14 cellular contexts compared by ENCODE assay signal in the genomic region with DNA sequence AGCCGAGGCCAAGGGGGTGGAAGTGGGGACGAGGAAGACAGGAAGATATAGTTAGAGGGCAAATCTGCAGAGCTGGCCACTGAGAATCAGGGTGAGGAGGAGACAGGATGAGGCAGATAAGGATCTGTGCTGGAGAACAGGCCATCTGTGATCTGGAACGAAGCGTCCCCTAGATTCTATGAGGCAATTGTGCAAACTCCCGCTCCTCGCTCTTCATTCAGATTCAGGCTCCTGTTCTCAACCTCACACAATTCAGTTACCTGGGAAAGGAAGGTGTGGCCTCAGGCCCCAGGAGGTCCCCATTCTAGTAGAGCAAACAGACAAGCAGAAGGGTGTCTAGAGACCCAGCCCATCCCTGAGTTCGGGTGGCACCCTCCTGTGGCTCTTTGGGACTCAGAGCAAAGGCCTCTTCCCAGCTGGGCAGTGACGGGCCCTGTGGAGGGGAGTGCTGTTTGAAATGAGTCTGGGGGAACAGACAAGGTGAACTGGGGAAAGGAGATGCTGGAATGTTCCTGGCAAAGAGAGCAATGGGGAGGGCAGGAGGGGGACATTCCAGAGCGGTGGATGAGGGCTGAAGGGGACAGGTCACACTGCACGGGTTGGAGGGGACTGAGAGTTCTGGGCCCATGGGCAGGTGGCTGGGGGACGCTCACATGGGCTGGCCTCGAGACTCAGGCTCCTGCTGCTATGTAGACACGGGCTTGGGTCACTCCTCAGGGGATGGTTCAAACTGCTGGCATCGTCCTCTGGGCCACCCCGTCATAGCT. TPM values are rescaled to one million over a fixed set of nuclear protein-coding genes. Genes with fewer than 3 reads are reported as not detected.
DNase-seq lines count a peak whose midpoint lies in the region; ATAC-seq and TF ChIP-seq lines count a peak whose summit lies in the region.
"Had no signal": no experiment of that assay in that cellular context is flagged by ENCODE, and none has a peak within 500 bp of the region (broad histone marks: within the 10 kb centered on the region; RNA-seq: fewer than 3 reads in every experiment).

No MANE protein-coding gene starts in this region.

- no peaks in the 10 kb centered on the region for H4K20me1 ChIP-seq in GM23338 (replicated peaks; ENCODE audit: insufficient read depth)

- H3K4me3 ChIP-seq in GM23338 (no peak overlapping the region), thyroid gland (replicated peaks in 1 of 3) (no peak overlapping the region)
- H3K4me3 ChIP-seq: A549 had no signal

- intact Hi-C loops in thyroid gland (cut with DNase I), result no loop called here

- no peak overlapping the region for H2AFZ ChIP-seq in GM23338

- H3K27ac Mint-ChIP-seq in GM23338, result no peak overlapping the region
- H3K27ac Mint-ChIP-seq in nephron progenitor cell, result peak overlapping the region; percentile 24
- no peak overlapping the region for H3K27ac Mint-ChIP-seq in activated CD8-positive, alpha-beta memory T cell treated with anti-CD3 and anti-CD28 coated beads, Interleukin-2, amount 10 ng/mL, durations not matched to agents 7 days and 5 days
- H3K27ac Mint-ChIP-seq: CD8-positive, alpha-beta memory T cell; HFFc6; IgD-negative memory B cell had no signal

- peak overlapping the region; percentile 2; the same call in 1 of the 2 replicates for H3K27ac ChIP-seq in C4-2B
- H3K27ac ChIP-seq in GM23338 (ENCODE audit: low read depth), result no peak overlapping the region
- peak overlapping the region in 2 of 3 donors; percentile 27 to 47 for H3K27ac ChIP-seq in thyroid gland
- H3K27ac ChIP-seq: A549 had no signal

- 72 to 78% methylated on average over 10 to 15 of the region's 15 CpGs for WGBS in thyroid gland, 2 donors

- DNase-seq in GM23338 (ENCODE audit: low spot score) (no peak), nephron progenitor cell (no peak), thyroid gland (peak; percentile 57 to 70)
- no peak for DNase-seq in activated CD8-positive, alpha-beta memory T cell treated with anti-CD3 and anti-CD28 coated beads, Interleukin-2, amount 10 ng/mL, durations not matched to agents 7 days and 5 days
- DNase-seq: Caco-2; CD8-positive, alpha-beta memory T cell; DND-41; GDM1; HCEC 1CT; HFFc6 had no signal

- H3K9me2 ChIP-seq in GM23338 (ENCODE audit: insufficient read depth), result no peaks in the 10 kb centered on the region

- H3K4me2 ChIP-seq in GM23338, result no peak overlapping the region
- H3K4me2 ChIP-seq: A549 had no signal

- H3K9me3 Mint-ChIP-seq in GM23338 (peaks cover 14% of the 10 kb centered on the region), nephron progenitor cell (peaks cover 16% of the 10 kb centered on the region)
- no peaks in the 10 kb centered on the region for H3K9me3 Mint-ChIP-seq in activated CD8-positive, alpha-beta memory T cell treated with anti-CD3 and anti-CD28 coated beads, Interleukin-2, amount 10 ng/mL, durations not matched to agents 7 days and 5 days (ENCODE audit: low read depth)

- peak; percentile 38 for ATAC-seq in GM23338
- ATAC-seq in GM19035 (IDR thresholded peaks at IDR 0.05; ENCODE audit: unreplicated experiment), result no peak
- no peak for ATAC-seq in activated CD8-positive, alpha-beta memory T cell treated with anti-CD3 and anti-CD28 coated beads, Interleukin-2, amount 10 ng/mL, durations not matched to agents 7 days and 5 days
- ATAC-seq: A549 had no signal

- CTCF ChIA-PET in activated CD8-positive, alpha-beta memory T cell treated with anti-CD3 and anti-CD28 coated beads, Interleukin-2, amount 10 ng/mL, durations not matched to agents 7 days and 5 days (lab: Charles Lee), result no interaction called here

- H3K36me3 Mint-ChIP-seq in GM23338 (ENCODE audit: low read depth) (peaks cover 4% of the 10 kb centered on the region; the same call in 1 of the 3 replicates), nephron progenitor cell (ENCODE audit: low read depth) (peaks cover 10% of the 10 kb centered on the region)
- no peaks in the 10 kb centered on the region for H3K36me3 Mint-ChIP-seq in activated CD8-positive, alpha-beta memory T cell treated with anti-CD3 and anti-CD28 coated beads, Interleukin-2, amount 10 ng/mL, durations not matched to agents 7 days and 5 days
- H3K36me3 Mint-ChIP-seq: CD8-positive, alpha-beta memory T cell; IgD-negative memory B cell had no signal

- peaks cover 5% of the 10 kb centered on the region; the same call in 1 of the 3 replicates for H3K4me1 Mint-ChIP-seq in GM23338
- peaks cover 26% of the 10 kb centered on the region for H3K4me1 Mint-ChIP-seq in nephron progenitor cell
- no peaks in the 10 kb centered on the region for H3K4me1 Mint-ChIP-seq in activated CD8-positive, alpha-beta memory T cell treated with anti-CD3 and anti-CD28 coated beads, Interleukin-2, amount 10 ng/mL, durations not matched to agents 7 days and 5 days
- H3K4me1 Mint-ChIP-seq: CD8-positive, alpha-beta memory T cell; IgD-negative memory B cell had no signal

- no peaks in the 10 kb centered on the region for H3K27me3 ChIP-seq in GM23338 (ENCODE audit: insufficient read depth)
- H3K27me3 ChIP-seq in thyroid gland, result no peaks in the 10 kb centered on the region

- H3K4me3 Mint-ChIP-seq in GM23338 (no peak overlapping the region), nephron progenitor cell (no peak overlapping the region)
- H3K4me3 Mint-ChIP-seq in activated CD8-positive, alpha-beta memory T cell treated with anti-CD3 and anti-CD28 coated beads, Interleukin-2, amount 10 ng/mL, durations not matched to agents 7 days and 5 days, result no peak overlapping the region
- H3K4me3 Mint-ChIP-seq: HFFc6, IgD-negative memory B cell had no signal

- TF ChIP-seq CTCF in C4-2B (conservative IDR thresholded peaks at IDR 0.05), result no peak
- no peak for TF ChIP-seq CTCF in GM23338 (conservative IDR thresholded peaks at IDR 0.05; ENCODE audit: low read depth in 2 of 2)
- no peak for TF ChIP-seq CTCF in nephron progenitor cell (IDR thresholded peaks at IDR 0.05)
- no peak for TF ChIP-seq CTCF in thyroid gland (IDR thresholded peaks at IDR 0.05)

- H3K4me1 ChIP-seq in GM23338 (ENCODE audit: insufficient read depth) (no peaks in the 10 kb centered on the region), thyroid gland (peaks cover 12 to 19% of the 10 kb centered on the region in 2 donors)
- H3K4me1 ChIP-seq: A549, Caco-2 had no signal

- peak in 1 of 2 donors; percentile 6 for TF ChIP-seq POLR2A in thyroid gland (IDR thresholded peaks at IDR 0.05)

- 0 out of 2 replicates have a peak, but pooled peaks cover 3% of the 10 kb centered on the region for H3K36me3 ChIP-seq in GM23338 (ENCODE audit: insufficient read depth)
- H3K36me3 ChIP-seq in thyroid gland, result no peaks in the 10 kb centered on the region

- no peaks in the 10 kb centered on the region for H3K9me3 ChIP-seq in thyroid gland
- H3K9me3 ChIP-seq: Caco-2 had no signal

- H3K27me3 Mint-ChIP-seq in GM23338 (ENCODE audit: insufficient read depth, low read depth, poor library complexity), result peaks cover 9% of the 10 kb centered on the region
- H3K27me3 Mint-ChIP-seq in nephron progenitor cell (ENCODE audit: low read depth, poor library complexity), result peaks cover 6% of the 10 kb centered on the region
- H3K27me3 Mint-ChIP-seq in activated CD8-positive, alpha-beta memory T cell treated with anti-CD3 and anti-CD28 coated beads, Interleukin-2, amount 10 ng/mL, durations not matched to agents 7 days and 5 days, result no peaks in the 10 kb centered on the region
- H3K27me3 Mint-ChIP-seq: IgD-negative memory B cell had no signal

- no peaks in the 10 kb centered on the region for H3K79me2 ChIP-seq in GM23338 (replicated peaks; ENCODE audit: insufficient read depth)

- no peaks in the 10 kb centered on the region for H3F3A ChIP-seq in GM23338 (replicated peaks; ENCODE audit: low read depth)

TF ChIP-seq in GM23338, 12 proteins besides CTCF, POLR2A, EP300 and RAD21 (continues in another document):
- no peak for TF ChIP-seq POLR2AphosphoS5 (IDR thresholded peaks at IDR 0.05; ENCODE audit: low read depth)
- TF ChIP-seq ZNF331 (CRISPR knock-in tag; IDR thresholded peaks at IDR 0.05; ENCODE audit: low read depth), result no peak
- TF ChIP-seq EZH2 (IDR thresholded peaks at IDR 0.05; ENCODE audit: low read depth, unreplicated experiment), result no peak
- TF ChIP-seq STAT1 (IDR thresholded peaks at IDR 0.05; ENCODE audit: unreplicated experiment), result no peak

RNA-seq across cellular contexts. Expression of a gene that starts 39.9 kb away (rescaled TPM):
- total RNA-seq in GM23338 (2014; rRNA removed; shearing (Covaris generic)), result 0.23 TPM in 1 of 2 replicates, not detected in the other
- polyA plus RNA-seq in GM23338 (2016; fragmentation: Nextera tagmentation; extraction: Ambion mirVana), result not detected in 2 replicates
- total RNA-seq in thyroid gland, result 1 to 10 TPM in 2 of 4 donors, under 1 TPM in 2; 0.22 to 1.6 (median 0.81) TPM
- total RNA-seq in activated CD8-positive, alpha-beta memory T cell treated with anti-CD3 and anti-CD28 coated beads, Interleukin-2, amount 10 ng/mL, durations not matched to agents 7 days and 5 days, result not detected
- total RNA-seq: Caco-2; CD8-positive, alpha-beta memory T cell; HFFc6 had no signal
- polyA plus RNA-seq: A549; CD8-positive, alpha-beta memory T cell; IgD-negative memory B cell had no signal

Comparison
In these comparisons a context has a peak if more than half of its experiments do, and no peak if none do; other contexts are left out.
1. DNase-seq: peak in thyroid gland (2 of 2); none in GM23338 (single experiment), nephron progenitor cell (single experiment) and activated CD8-positive, alpha-beta memory T cell treated with anti-CD3 and anti-CD28 coated beads, Interleukin-2, amount 10 ng/mL, durations not matched to agents 7 days and 5 days (single experiment).